ENCODE assay signal across 7 cellular contexts in genomic region chr1:46406881-46407608, GRCh38. TPM values are rescaled to one million over a fixed set of nuclear protein-coding genes. Genes with fewer than 3 reads are reported as not detected.
DNase-seq lines count a peak whose midpoint lies in the region; ATAC-seq lines count a peak whose summit lies in the region.

No MANE protein-coding gene starts in this region.

- peaks cover 14% of the 10 kb centered on the region for H3K36me3 ChIP-seq in H7 (replicated peaks; ENCODE audit: control insufficient read depth, insufficient read depth, low read length)
- no peaks in the 10 kb centered on the region for H3K36me3 ChIP-seq in adipocyte (ENCODE audit: control insufficient read depth, insufficient read depth, low read length, severe bottlenecking)
- H3K36me3 ChIP-seq in iPS-18a (ENCODE audit: control insufficient read depth, low read depth, low read length) = no peaks in the 10 kb centered on the region
- no peaks in the 10 kb centered on the region for H3K36me3 ChIP-seq in skeletal muscle satellite cell (ENCODE audit: insufficient read depth, low read length)

- H3K27ac ChIP-seq in iPS-18a (ENCODE audit: low read length) = peak overlapping the region; percentile 38

- no peaks in the 10 kb centered on the region; the same call in 1 of the 2 replicates for H3K27me3 ChIP-seq in H7 (ENCODE audit: control insufficient read depth, insufficient read depth, low read length)
- H3K27me3 ChIP-seq in adipocyte (replicated peaks; ENCODE audit: control insufficient read depth, insufficient read depth, low read length) = no peaks in the 10 kb centered on the region
- H3K27me3 ChIP-seq in iPS-18a (ENCODE audit: control insufficient read depth, insufficient read depth, low read length) = no peaks in the 10 kb centered on the region
- H3K27me3 ChIP-seq in skeletal muscle satellite cell (ENCODE audit: control insufficient read depth, insufficient read depth, low read length) = no peaks in the 10 kb centered on the region

- no peak for ATAC-seq in GM18858 (IDR thresholded peaks at IDR 0.05; ENCODE audit: unreplicated experiment)

- H3K9ac ChIP-seq in adipocyte (ENCODE audit: low read length) = peak overlapping the region; percentile 40
- H3K9ac ChIP-seq in iPS-18a (ENCODE audit: low read length) = peak overlapping the region; percentile 38
- H3K9ac ChIP-seq in skeletal muscle satellite cell (ENCODE audit: low read depth, low read length) = peak overlapping the region; percentile 36

- H3K4me2 ChIP-seq in skeletal muscle satellite cell (ENCODE audit: low read length) = peak overlapping the region; percentile 78

- H3K9me3 ChIP-seq in adipocyte (ENCODE audit: control insufficient read depth, low read length) (no peaks in the 10 kb centered on the region), iPS-18a (ENCODE audit: control insufficient read depth, low read depth, low read length) (no peaks in the 10 kb centered on the region), skeletal muscle satellite cell (replicated peaks; ENCODE audit: low read length) (no peaks in the 10 kb centered on the region)

- H3K4me1 ChIP-seq in adipocyte (ENCODE audit: control insufficient read depth, insufficient read depth, low read length) (peaks cover 28% of the 10 kb centered on the region), iPS-18a (ENCODE audit: control insufficient read depth, low read depth, low read length) (peaks cover 11% of the 10 kb centered on the region), skeletal muscle satellite cell (ENCODE audit: control insufficient read depth, insufficient read depth, low read length) (peaks cover 15% of the 10 kb centered on the region)

- H3K4me3 ChIP-seq in H7 (ENCODE audit: insufficient read depth, low read depth, low read length) (no peak overlapping the region; the same call in 1 of the 2 replicates), adipocyte (ENCODE audit: low read length) (no peak overlapping the region), iPS-18a (ENCODE audit: low read length) (peak overlapping the region; percentile 33), skeletal muscle satellite cell (ENCODE audit: low read length) (peak overlapping the region; percentile 32)

- DNase-seq in H7 (peak; percentile 70), adipocyte (ENCODE audit: low read depth) (peak; percentile 28), mesenteric fat pad (ENCODE audit: low spot score) (no peak)
- no peak for DNase-seq in stimulated activated CD4-positive, alpha-beta T cell treated with anti-CD3 and anti-CD28 coated beads, Interleukin-2, amount 100 ng/mL, for 48 hours

RNA-seq across cellular contexts. Expression of gene FAAH, which starts 12.9 kb away (rescaled TPM):
- 12.6 and 19.8 TPM in 2 replicates for total RNA-seq in H7 (2014; rRNA removed; shearing (Covaris generic))
- 0.22 and 0.25 TPM in 2 replicates for total RNA-seq in skeletal muscle satellite cell (2012; rRNA removed)
- 16.4 TPM for total RNA-seq in mesenteric fat pad

Comparison
In these comparisons a context has a peak if more than half of its experiments do, and no peak if none do; other contexts are left out.
1. DNase-seq: peak in H7 (single experiment) and adipocyte (single experiment); none in mesenteric fat pad (single experiment) and stimulated activated CD4-positive, alpha-beta T cell treated with anti-CD3 and anti-CD28 coated beads, Interleukin-2, amount 100 ng/mL, for 48 hours (0 of 2).
2. H3K4me3 ChIP-seq: peak in iPS-18a (single experiment) and skeletal muscle satellite cell (single experiment); none in H7 (single experiment) and adipocyte (single experiment).
3. Peak in every context shown above with its lines, with median percentiles within 50 percentile points of each other: H3K9ac ChIP-seq.